Comparison of ENCODE assay signal across 1 cellular context in the genomic region with DNA sequence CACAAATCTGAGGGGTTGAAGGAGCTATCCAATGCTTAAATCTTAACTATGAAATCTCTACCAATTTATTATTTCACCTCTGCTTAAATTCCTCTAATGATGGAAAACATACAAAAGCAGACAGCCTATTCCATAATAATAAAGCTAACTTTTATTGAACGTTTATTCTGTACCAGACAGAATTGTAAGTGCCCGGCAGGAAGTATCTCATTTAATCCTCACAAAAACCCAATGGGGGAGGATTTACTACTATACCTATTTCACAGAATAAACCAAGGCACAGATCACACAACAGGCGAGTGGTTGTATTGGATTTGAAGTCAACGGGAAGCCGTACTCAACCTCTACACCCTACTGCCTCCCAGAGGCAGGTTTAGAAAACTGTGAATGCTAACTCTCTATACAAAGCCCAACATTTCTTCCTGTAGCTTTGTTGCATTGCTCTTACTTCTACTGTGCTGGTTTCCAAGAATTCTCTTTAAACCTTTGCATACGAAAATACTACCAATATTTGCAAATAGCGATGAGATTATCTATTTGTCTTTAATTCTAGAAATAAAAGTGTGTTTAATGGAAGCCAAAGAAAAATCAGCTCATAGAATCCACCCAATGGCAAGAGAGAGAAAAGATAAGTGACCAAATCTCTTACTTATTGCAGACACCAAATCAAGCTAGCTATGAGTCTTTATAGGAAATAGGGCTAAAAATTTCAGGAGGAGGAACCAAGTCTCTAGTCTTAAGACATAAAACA.
TF ChIP-seq lines count a peak whose summit lies in the region.

No MANE protein-coding gene starts in this region.

TF ChIP-seq in A549, 52 proteins besides CTCF, POLR2A, EP300 and RAD21:
- TF ChIP-seq, protein P1, sequence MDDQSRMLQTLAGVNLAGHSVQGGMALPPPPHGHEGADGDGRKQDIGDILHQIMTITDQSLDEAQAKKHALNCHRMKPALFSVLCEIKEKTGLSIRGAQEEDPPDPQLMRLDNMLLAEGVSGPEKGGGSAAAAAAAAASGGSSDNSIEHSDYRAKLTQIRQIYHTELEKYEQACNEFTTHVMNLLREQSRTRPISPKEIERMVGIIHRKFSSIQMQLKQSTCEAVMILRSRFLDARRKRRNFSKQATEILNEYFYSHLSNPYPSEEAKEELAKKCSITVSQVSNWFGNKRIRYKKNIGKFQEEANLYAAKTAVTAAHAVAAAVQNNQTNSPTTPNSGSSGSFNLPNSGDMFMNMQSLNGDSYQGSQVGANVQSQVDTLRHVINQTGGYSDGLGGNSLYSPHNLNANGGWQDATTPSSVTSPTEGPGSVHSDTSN (IDR thresholded peaks at IDR 0.05), result no peak
- peak; percentile 81 for TF ChIP-seq SMC3 (IDR thresholded peaks at IDR 0.05)
TF ChIP-seq in A549: peak in this region for 1.
